20 cellular contexts compared by ENCODE assay signal in the genomic region with DNA sequence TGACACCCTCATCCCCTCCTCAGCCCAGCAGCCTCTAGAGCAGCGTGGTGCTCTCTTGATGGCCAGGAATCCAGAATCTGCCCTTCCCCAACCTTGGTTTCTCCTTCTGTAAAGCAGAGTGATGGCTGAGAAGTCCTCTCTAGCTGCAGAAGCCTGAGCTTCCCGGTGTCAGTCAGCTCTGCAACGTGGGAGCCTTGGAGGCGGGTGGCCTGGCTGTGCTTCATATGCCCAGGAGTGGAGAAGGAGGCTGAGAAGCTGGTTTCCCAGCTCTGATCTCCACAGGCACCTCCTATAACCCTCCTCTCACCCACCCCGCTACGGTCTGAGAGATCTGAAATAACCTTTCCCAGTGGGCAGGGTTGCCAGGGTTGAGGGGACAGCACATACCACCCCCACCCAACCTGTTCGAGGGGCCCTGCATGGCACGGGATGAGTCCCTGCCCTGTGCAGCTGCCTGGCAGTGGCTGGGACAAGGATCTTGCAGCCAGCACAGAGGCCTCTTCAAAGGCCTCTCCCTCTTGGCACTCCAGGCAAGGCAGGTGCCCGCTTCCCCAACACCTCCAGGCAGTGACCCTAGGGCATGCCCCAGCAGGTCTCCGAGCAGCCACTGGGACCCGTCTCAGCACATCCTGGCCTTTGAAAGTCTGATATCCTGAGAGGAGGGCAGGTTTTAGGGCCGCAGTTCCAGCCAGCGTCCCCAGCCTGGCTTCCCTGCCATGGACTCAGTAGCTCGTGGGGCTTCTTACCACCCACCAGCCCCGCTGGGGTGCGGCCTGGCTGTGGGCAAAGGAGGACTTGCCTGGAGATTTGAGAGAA.
"Had no signal": no experiment of that assay in that cellular context is flagged by ENCODE, and none has a peak within 500 bp of the region (broad histone marks: within the 10 kb centered on the region; RNA-seq: fewer than 3 reads in every experiment).

No MANE protein-coding gene starts in this region.

- DNase-seq: activated CD4-positive, alpha-beta memory T cell treated with anti-CD3 and anti-CD28 coated beads, Interleukin-2, amount 10 ng/mL, durations not matched to agents 7 days and 5 days; activated gamma-delta T cell treated with Interleukin-2 at 50 U/mL for 16 hours; activated naive CD8-positive, alpha-beta T cell treated with anti-CD3 and anti-CD28 coated beads, Interleukin-2, amount 10 ng/mL, durations not matched to agents 7 days and 5 days; activated T-cell treated with anti-CD3 and anti-CD28 coated beads, Interleukin-2, amount 50 U/mL, for 48 hours; colonic mucosa; foreskin fibroblast; head of caudate nucleus; left colon; naive thymus-derived CD8-positive, alpha-beta T cell; occipital lobe; spleen; stimulated activated CD4-positive, alpha-beta T cell treated with anti-CD3 and anti-CD28 coated beads, Interleukin-1b, Interleukin-23, amount 100 ng/mL, for 48 hours; T-helper 1 cell; testis had no signal

- H3K27ac ChIP-seq: colonic mucosa, esophagus muscularis mucosa, right lobe of liver, spleen, testis, VCaP had no signal

- H3K27me3 Mint-ChIP-seq: progenitor cell of endocrine pancreas had no signal

- H3K27me3 ChIP-seq: colonic mucosa, esophagus muscularis mucosa, right lobe of liver, testis had no signal

- H3K36me3 Mint-ChIP-seq: activated naive CD8-positive, alpha-beta T cell treated with anti-CD3 and anti-CD28 coated beads, Interleukin-2, amount 10 ng/mL, durations not matched to agents 7 days and 5 days; naive thymus-derived CD8-positive, alpha-beta T cell had no signal

- H3K4me3 Mint-ChIP-seq: activated CD4-positive, alpha-beta memory T cell treated with anti-CD3 and anti-CD28 coated beads, Interleukin-2, amount 10 ng/mL, durations not matched to agents 7 days and 5 days; activated naive CD8-positive, alpha-beta T cell treated with anti-CD3 and anti-CD28 coated beads, Interleukin-2, amount 10 ng/mL, durations not matched to agents 7 days and 5 days; naive thymus-derived CD8-positive, alpha-beta T cell; stimulated activated naive CD8-positive, alpha-beta T cell treated with anti-CD3 and anti-CD28 coated beads, Interleukin-15, Interleukin-2, amounts not matched to agents 100 ng/mL and 50 ng/mL, for 24 hours had no signal

- H3K9me3 ChIP-seq: colonic mucosa, esophagus muscularis mucosa, mucosa of descending colon, right lobe of liver, spleen, testis had no signal

- H3K36me3 ChIP-seq: colonic mucosa, right lobe of liver had no signal

- H3K9me3 Mint-ChIP-seq: activated CD4-positive, alpha-beta memory T cell treated with anti-CD3 and anti-CD28 coated beads, Interleukin-2, amount 10 ng/mL, durations not matched to agents 7 days and 5 days; activated naive CD8-positive, alpha-beta T cell treated with anti-CD3 and anti-CD28 coated beads, Interleukin-2, amount 10 ng/mL, durations not matched to agents 7 days and 5 days; naive thymus-derived CD8-positive, alpha-beta T cell; stimulated activated naive CD8-positive, alpha-beta T cell treated with anti-CD3 and anti-CD28 coated beads, Interleukin-15, Interleukin-2, amounts not matched to agents 100 ng/mL and 50 ng/mL, for 24 hours had no signal

- H3K4me3 ChIP-seq: colonic mucosa, esophagus muscularis mucosa, mucosa of descending colon, right lobe of liver, spleen, testis had no signal

- H3K27ac Mint-ChIP-seq: activated CD4-positive, alpha-beta memory T cell treated with anti-CD3 and anti-CD28 coated beads, Interleukin-2, amount 10 ng/mL, durations not matched to agents 7 days and 5 days; activated naive CD8-positive, alpha-beta T cell treated with anti-CD3 and anti-CD28 coated beads, Interleukin-2, amount 10 ng/mL, durations not matched to agents 7 days and 5 days; progenitor cell of endocrine pancreas; stimulated activated naive CD8-positive, alpha-beta T cell treated with anti-CD3 and anti-CD28 coated beads, Interleukin-15, Interleukin-2, amounts not matched to agents 100 ng/mL and 50 ng/mL, for 24 hours had no signal

- H3K4me1 ChIP-seq: colonic mucosa, esophagus muscularis mucosa, right lobe of liver, testis had no signal
